9 cellular contexts compared by ENCODE assay signal in the genomic region with DNA sequence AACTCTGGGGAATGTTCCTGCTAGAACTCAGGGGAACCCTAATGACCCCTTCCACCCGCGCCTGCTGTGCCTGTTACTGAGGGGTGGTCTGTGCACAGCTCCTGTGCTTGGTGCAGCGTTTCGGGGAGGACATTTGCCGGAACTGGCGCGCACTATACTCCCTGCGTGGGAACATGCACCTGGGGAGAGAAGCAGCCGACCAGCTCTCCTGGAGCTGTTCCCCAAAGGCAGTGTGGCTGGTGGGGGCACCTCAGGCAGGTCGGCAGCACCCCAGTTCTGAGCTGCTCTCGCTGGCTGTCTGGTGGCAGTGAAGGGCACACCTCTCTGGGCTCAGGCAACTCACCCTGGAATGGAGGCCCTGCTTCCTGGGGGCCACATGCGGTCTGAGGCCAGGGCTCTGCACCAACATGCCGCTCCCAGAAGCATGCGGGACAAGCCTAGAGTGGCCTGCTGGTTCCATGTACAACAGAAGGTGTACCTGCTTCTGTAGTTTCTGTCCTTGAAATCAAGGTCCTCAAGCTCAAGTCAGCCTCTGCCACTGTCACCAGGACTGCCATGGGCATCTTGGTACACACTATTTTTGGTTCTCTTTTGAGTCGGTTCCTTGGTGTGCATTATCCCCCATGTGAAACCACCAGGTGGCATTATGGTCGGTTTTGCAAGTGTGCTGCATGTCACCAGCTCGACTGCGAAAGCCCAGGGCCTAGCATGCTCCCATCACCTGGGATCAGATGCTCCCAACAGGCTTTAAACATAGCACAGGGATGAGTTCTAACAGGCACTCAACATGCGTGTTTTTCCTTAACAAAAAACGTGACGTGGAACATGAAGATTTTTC. TPM values are rescaled to one million over a fixed set of nuclear protein-coding genes. Genes with fewer than 3 reads are reported as not detected.
DNase-seq lines count a peak whose midpoint lies in the region; ATAC-seq and TF ChIP-seq lines count a peak whose summit lies in the region.
"Had no signal": no experiment of that assay in that cellular context is flagged by ENCODE, and none has a peak within 500 bp of the region (broad histone marks: within the 10 kb centered on the region; RNA-seq: fewer than 3 reads in every experiment).

No MANE protein-coding gene starts in this region.

- peak overlapping the region; percentile 82; the same call in 1 of the 2 replicates for H3K27ac ChIP-seq in BLaER1
- H3K27ac ChIP-seq: hepatocyte had no signal

- no peak overlapping the region for H3K27ac Mint-ChIP-seq in endothelial cell (ENCODE audit: unreplicated experiment)
- H3K27ac Mint-ChIP-seq in activated T-helper 2 cell treated with anti-CD3 and anti-CD28 coated beads, Interferon-gamma antibody, Interleukin-2, Interleukin-4, amounts not matched to agents 10 μg/mL and 5 μg/mL and 100 μg/mL, durations not matched to agents 14 hours and 24 hours and 36 hours, result no peak overlapping the region

- no peak overlapping the region for H3K4me3 ChIP-seq in BLaER1
- H3K4me3 ChIP-seq: hepatocyte had no signal

- H3K36me3 ChIP-seq in BLaER1, result peaks cover 94% of the 10 kb centered on the region

- H3K36me3 Mint-ChIP-seq in endothelial cell (ENCODE audit: low read depth, unreplicated experiment), result peaks cover 36% of the 10 kb centered on the region
- peaks cover 56% of the 10 kb centered on the region for H3K36me3 Mint-ChIP-seq in activated T-helper 2 cell treated with anti-CD3 and anti-CD28 coated beads, Interferon-gamma antibody, Interleukin-2, Interleukin-4, amounts not matched to agents 10 μg/mL and 5 μg/mL and 100 μg/mL, durations not matched to agents 14 hours and 24 hours and 36 hours (ENCODE audit: low read depth)

- H3K4me1 Mint-ChIP-seq in endothelial cell (ENCODE audit: unreplicated experiment), result peaks cover 10% of the 10 kb centered on the region
- H3K4me1 Mint-ChIP-seq in activated T-helper 2 cell treated with anti-CD3 and anti-CD28 coated beads, Interferon-gamma antibody, Interleukin-2, Interleukin-4, amounts not matched to agents 10 μg/mL and 5 μg/mL and 100 μg/mL, durations not matched to agents 14 hours and 24 hours and 36 hours (ENCODE audit: low read depth), result peaks cover 2% of the 10 kb centered on the region

- H3K9me3 ChIP-seq in BLaER1, result peaks cover 12% of the 10 kb centered on the region; the same call in 1 of the 2 replicates

- H3K9me3 Mint-ChIP-seq in endothelial cell (ENCODE audit: unreplicated experiment), result no peaks in the 10 kb centered on the region
- no peaks in the 10 kb centered on the region for H3K9me3 Mint-ChIP-seq in activated T-helper 2 cell treated with anti-CD3 and anti-CD28 coated beads, Interferon-gamma antibody, Interleukin-2, Interleukin-4, amounts not matched to agents 10 μg/mL and 5 μg/mL and 100 μg/mL, durations not matched to agents 14 hours and 24 hours and 36 hours

- peaks cover 38% of the 10 kb centered on the region for H3K4me1 ChIP-seq in BLaER1

- H3K4me3 Mint-ChIP-seq in endothelial cell (ENCODE audit: unreplicated experiment), result no peak overlapping the region
- no peak overlapping the region for H3K4me3 Mint-ChIP-seq in activated T-helper 2 cell treated with anti-CD3 and anti-CD28 coated beads, Interferon-gamma antibody, Interleukin-2, Interleukin-4, amounts not matched to agents 10 μg/mL and 5 μg/mL and 100 μg/mL, durations not matched to agents 14 hours and 24 hours and 36 hours (ENCODE audit: low read depth)

- peak overlapping the region; percentile 74 for H3K4me2 ChIP-seq in BLaER1
- H3K4me2 ChIP-seq: hepatocyte had no signal

- intact Hi-C loops in left colon (cut with DNase I, micrococcal nuclease) (no loop called here), sciatic nerve (cut with DNase I) (no loop called here)
- intact Hi-C loops in activated T-helper 2 cell treated with anti-CD3 and anti-CD28 coated beads, Interferon-gamma antibody, Interleukin-2, Interleukin-4, amounts not matched to agents 10 μg/mL and 5 μg/mL and 100 μg/mL, durations not matched to agents 14 hours and 24 hours and 36 hours (cut with micrococcal nuclease), result no loop called here

- H3K27me3 ChIP-seq in BLaER1, result no peaks in the 10 kb centered on the region
- H3K27me3 ChIP-seq: hepatocyte had no signal

- H3K9ac ChIP-seq in BLaER1, result no peak overlapping the region; the same call in 1 of the 2 replicates

- peak; percentile 30 to 40 for DNase-seq in activated CD4-positive, alpha-beta T cell treated with anti-CD3 and anti-CD28 coated beads, Interleukin-2, amount 50 U/mL, for 48 hours
- no peak for DNase-seq in left colon
- no peak for DNase-seq in endothelial cell (ENCODE audit: low spot score)
- no peak for DNase-seq in sciatic nerve (ENCODE audit: low spot score)
- no peak for DNase-seq in NK-92 treated with Interleukin-12 subunit alpha and Interleukin-12 subunit beta, amount 100 ng/mL, for 24 hours (lab: John Stamatoyannopoulos, UW)
- no peak for DNase-seq in activated T-helper 2 cell treated with anti-CD3 and anti-CD28 coated beads, Interferon-gamma antibody, Interleukin-2, Interleukin-4, amounts not matched to agents 10 μg/mL and 5 μg/mL and 100 μg/mL, durations not matched to agents 14 hours and 24 hours and 36 hours (ENCODE audit: low spot score)

- TF ChIP-seq CTCF in endothelial cell (IDR thresholded peaks at IDR 0.05; ENCODE audit: unreplicated experiment), result no peak

- peak; percentile 53 for ATAC-seq in GM21447 (IDR thresholded peaks at IDR 0.05; ENCODE audit: unreplicated experiment)
- peak; percentile 2 for ATAC-seq in left colon
- ATAC-seq in sciatic nerve, result no peak

- H3K27me3 Mint-ChIP-seq in endothelial cell (ENCODE audit: unreplicated experiment), result peaks cover 19% of the 10 kb centered on the region
- H3K27me3 Mint-ChIP-seq in activated T-helper 2 cell treated with anti-CD3 and anti-CD28 coated beads, Interferon-gamma antibody, Interleukin-2, Interleukin-4, amounts not matched to agents 10 μg/mL and 5 μg/mL and 100 μg/mL, durations not matched to agents 14 hours and 24 hours and 36 hours (ENCODE audit: low read depth), result no peaks in the 10 kb centered on the region

- H4K20me1 ChIP-seq in BLaER1, result peaks cover 10% of the 10 kb centered on the region

RNA-seq across cellular contexts. Expression of a gene that starts 7.8 kb away (rescaled TPM):
- total RNA-seq in left colon (10 to 100 TPM; 16.6 to 18.9 TPM), endothelial cell (ENCODE audit: unreplicated experiment) (38.5 TPM), sciatic nerve (54.4 TPM)
- total RNA-seq in activated T-helper 2 cell treated with anti-CD3 and anti-CD28 coated beads, Interferon-gamma antibody, Interleukin-2, Interleukin-4, amounts not matched to agents 10 μg/mL and 5 μg/mL and 100 μg/mL, durations not matched to agents 14 hours and 24 hours and 36 hours, result 24.4 and 30.1 TPM in 2 replicates

RNA-seq across cellular contexts. Expression of a gene that starts 41.2 kb away (rescaled TPM):
- total RNA-seq in left colon (100 to 1,000 TPM in 1 of 2 donors, 10 to 100 TPM in 1; 97.8 to 117 TPM), endothelial cell (ENCODE audit: unreplicated experiment) (138 TPM), sciatic nerve (132 TPM)
- total RNA-seq in activated T-helper 2 cell treated with anti-CD3 and anti-CD28 coated beads, Interferon-gamma antibody, Interleukin-2, Interleukin-4, amounts not matched to agents 10 μg/mL and 5 μg/mL and 100 μg/mL, durations not matched to agents 14 hours and 24 hours and 36 hours, result 124 and 125 TPM in 2 replicates

RNA-seq across cellular contexts. Expression of a gene that starts 45.8 kb away (rescaled TPM):
- total RNA-seq in left colon (100 to 1,000 TPM; 200 to 355 TPM), endothelial cell (ENCODE audit: unreplicated experiment) (82.2 TPM), sciatic nerve (365 TPM)
- total RNA-seq in activated T-helper 2 cell treated with anti-CD3 and anti-CD28 coated beads, Interferon-gamma antibody, Interleukin-2, Interleukin-4, amounts not matched to agents 10 μg/mL and 5 μg/mL and 100 μg/mL, durations not matched to agents 14 hours and 24 hours and 36 hours, result 194 TPM in 2 replicates

RNA-seq across cellular contexts. Expression of a gene that starts 59.8 kb away (rescaled TPM):
- total RNA-seq in left colon, result 100 to 1,000 TPM; 465 to 474 TPM
- total RNA-seq in endothelial cell (ENCODE audit: unreplicated experiment), result 163 TPM
- 71.7 TPM for total RNA-seq in sciatic nerve
- 135 and 139 TPM in 2 replicates for total RNA-seq in activated T-helper 2 cell treated with anti-CD3 and anti-CD28 coated beads, Interferon-gamma antibody, Interleukin-2, Interleukin-4, amounts not matched to agents 10 μg/mL and 5 μg/mL and 100 μg/mL, durations not matched to agents 14 hours and 24 hours and 36 hours

Comparison
In these comparisons a context has a peak if more than half of its experiments do, and no peak if none do; other contexts are left out.
1. DNase-seq: peak in activated CD4-positive, alpha-beta T cell treated with anti-CD3 and anti-CD28 coated beads, Interleukin-2, amount 50 U/mL, for 48 hours (2 of 2); none in left colon (0 of 2), endothelial cell (single experiment), sciatic nerve (single experiment), NK-92 treated with Interleukin-12 subunit alpha and Interleukin-12 subunit beta, amount 100 ng/mL, for 24 hours (single experiment) and activated T-helper 2 cell treated with anti-CD3 and anti-CD28 coated beads, Interferon-gamma antibody, Interleukin-2, Interleukin-4, amounts not matched to agents 10 μg/mL and 5 μg/mL and 100 μg/mL, durations not matched to agents 14 hours and 24 hours and 36 hours (single experiment).